Comparison of ENCODE assay signal across 19 cellular contexts in the genomic region with DNA sequence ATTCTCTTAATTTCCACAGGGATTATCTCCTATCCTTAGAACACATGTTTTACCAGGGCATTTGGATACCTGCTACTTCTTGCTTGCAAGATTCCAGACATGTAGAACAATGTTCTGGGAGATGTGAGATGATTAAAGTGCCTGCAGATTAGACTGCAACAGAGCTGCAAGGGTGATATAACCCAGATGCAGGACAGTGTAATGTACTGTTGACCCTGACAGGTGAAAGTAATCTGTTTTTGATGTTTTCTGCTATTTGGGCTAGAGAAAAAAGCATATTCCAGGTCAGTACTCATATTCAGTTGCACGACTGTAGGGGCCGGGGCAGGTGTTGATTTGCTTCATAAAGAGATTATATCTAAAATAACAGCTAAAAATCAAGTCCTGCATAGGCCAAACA. TPM values are rescaled to one million over a fixed set of nuclear protein-coding genes. Genes with fewer than 3 reads are reported as not detected.
"Had no signal": no experiment of that assay in that cellular context is flagged by ENCODE, and none has a peak within 500 bp of the region (broad histone marks: within the 10 kb centered on the region; RNA-seq: fewer than 3 reads in every experiment).

No MANE protein-coding gene starts in this region.

- H3K9me3 ChIP-seq: MG63, SJSA1 had no signal

- H3K4me1 ChIP-seq: SJSA1 had no signal

- H3K27ac ChIP-seq: SJSA1 had no signal

- H3K36me3 ChIP-seq: MG63, SJSA1 had no signal

- H3K27me3 ChIP-seq: MG63, SJSA1 had no signal

- DNase-seq: IMR-90, KG1, MG63, NCI-H1092 treated with DMSO at 0.1 percent for 48 hours, NCI-H1436, NCI-H187, NCI-H2029, NCI-H2081 treated with DMSO at 0.1 percent for 48 hours, NCI-H2171, NCI-H345, NCI-H446 treated with DMSO at 0.1 percent for 48 hours, NCI-H510A treated with DMSO at 0.1 percent for 48 hours, NCI-H526, Right ventricle myocardium superior, RPMI8226, SIG-M5 had no signal

- H3K4me3 ChIP-seq: MG63, SJSA1 had no signal

RNA-seq across cellular contexts. Expression of gene HPCA, which starts 42.0 kb away (rescaled TPM):
- total RNA-seq: IMR-90; Right ventricle myocardium superior; SJSA1; T-helper 1 cell treated with Interleukin-12 subunit alpha and Interleukin-12 subunit beta and Interleukin-4 antibody, amounts not matched to agents 30 ng/mL and 1 ng/mL, for 36 hours had no signal

RNA-seq across cellular contexts. Expression of gene FNDC5, which starts 57.6 kb away (rescaled TPM):
- total RNA-seq: HT-29; T-helper 1 cell treated with Interleukin-12 subunit alpha and Interleukin-12 subunit beta and Interleukin-4 antibody, amounts not matched to agents 30 ng/mL and 1 ng/mL, for 36 hours had no signal
